In genomic region chr3:184184546-184185234, GRCh38 we compare ENCODE assay signal across 10 cellular contexts. TPM values are rescaled to one million over a fixed set of nuclear protein-coding genes. Genes with fewer than 3 reads are reported as not detected.
DNase-seq lines count a peak whose midpoint lies in the region; ATAC-seq, FAIRE-seq and TF ChIP-seq lines count a peak whose summit lies in the region.
"Had no signal": no experiment of that assay in that cellular context is flagged by ENCODE, and none has a peak within 500 bp of the region (broad histone marks: within the 10 kb centered on the region; RNA-seq: fewer than 3 reads in every experiment).

No MANE protein-coding gene starts in this region.

- peak overlapping the region; percentile 99 for H3K4me3 ChIP-seq in GM23338
- peak overlapping the region; percentile 97 for H3K4me3 ChIP-seq in OCI-LY7 (ENCODE audit: low read depth, low read length, poor library complexity, severe bottlenecking)
- peak overlapping the region in 1 of 2 donors; percentile 69 for H3K4me3 ChIP-seq in duodenal mucosa (ENCODE audit: low read depth in 1 of 2, low read length in 2 of 2)
- H3K4me3 ChIP-seq in rectal smooth muscle tissue (ENCODE audit: low read length), result no peak overlapping the region
- no peak overlapping the region for H3K4me3 ChIP-seq in pancreas

- peak overlapping the region; percentile 63 to 77 for H3K9ac ChIP-seq in duodenal mucosa (ENCODE audit: low read depth in 1 of 2, low read length in 2 of 2)
- H3K9ac ChIP-seq in rectal smooth muscle tissue (ENCODE audit: low read length), result no peak overlapping the region

- no peak for FAIRE-seq in pancreas (lab: Jason Lieb, UNC)

- 96 to 98% methylated on average over 18 of the region's 18 CpGs for WGBS in pancreas, 2 donors

- DNase-seq in GM23338 (ENCODE audit: low spot score) (no peak), OCI-LY7 (ENCODE audit: low spot score) (no peak), HT-29 (ENCODE audit: low spot score) (no peak), glomerular visceral epithelial cell (ENCODE audit: extremely low spot score) (no peak), pons (ENCODE audit: low spot score) (no peak), pancreas (no peak)

- H3K27me3 ChIP-seq in GM23338 (ENCODE audit: insufficient read depth), result no peaks in the 10 kb centered on the region
- no peaks in the 10 kb centered on the region for H3K27me3 ChIP-seq in duodenal mucosa (ENCODE audit: control insufficient read depth in 1 of 2, insufficient read depth in 2 of 2, low read length in 2 of 2)
- H3K27me3 ChIP-seq in rectal smooth muscle tissue (ENCODE audit: control insufficient read depth, insufficient read depth, low read length), result no peaks in the 10 kb centered on the region
- H3K27me3 ChIP-seq in pancreas, result no peaks in the 10 kb centered on the region

- no peak overlapping the region for H2AFZ ChIP-seq in GM23338
- H2AFZ ChIP-seq in OCI-LY7 (ENCODE audit: low read length), result peak overlapping the region; percentile 75; the same call in 1 of the 2 replicates

- peaks cover 33% of the 10 kb centered on the region for H3K79me2 ChIP-seq in GM23338 (replicated peaks; ENCODE audit: insufficient read depth)
- peaks cover 23% of the 10 kb centered on the region for H3K79me2 ChIP-seq in OCI-LY7 (ENCODE audit: insufficient read depth, low read depth, low read length)

- POLR2A ChIA-PET in OCI-LY7 (lab: Charles Lee), result interaction anchor here (1.1 to 2.1 kb wide), 3 partner anchors 11 to 115 kb away, joined by 3 to 20 read pairs (median 4); partner anchors contain the start of gene DVL3

- peak overlapping the region; percentile 100 for H3K27ac Mint-ChIP-seq in GM23338

- H3F3A ChIP-seq in GM23338 (replicated peaks; ENCODE audit: low read depth), result peaks cover 7% of the 10 kb centered on the region; the same call in 1 of the 2 replicates

- no TSS peak for BruUV-seq in OCI-LY7 (replicated peaks; lab: Mats Ljungman, UMichigan)

- H4K20me1 ChIP-seq in GM23338 (replicated peaks; ENCODE audit: insufficient read depth), result peaks cover 10% of the 10 kb centered on the region; the same call in 1 of the 2 replicates
- H4K20me1 ChIP-seq in OCI-LY7 (ENCODE audit: insufficient read depth, low read length), result peaks cover 7% of the 10 kb centered on the region; the same call in 1 of the 2 replicates

- H3K4me1 ChIP-seq in GM23338 (ENCODE audit: insufficient read depth) (peaks cover 14% of the 10 kb centered on the region), OCI-LY7 (ENCODE audit: insufficient read depth, low read length, poor library complexity, severe bottlenecking) (peaks cover 16% of the 10 kb centered on the region), duodenal mucosa (ENCODE audit: control insufficient read depth in 1 of 2, insufficient read depth in 2 of 2, low read length in 2 of 2) (peaks cover 18 to 21% of the 10 kb centered on the region in 2 donors), rectal smooth muscle tissue (ENCODE audit: control insufficient read depth, insufficient read depth, low read length) (peaks cover 17% of the 10 kb centered on the region), pancreas (peaks cover 0 to 18% (median 0%) of the 10 kb centered on the region in 3 donors)

- H3K4me2 ChIP-seq in GM23338 (peak overlapping the region; percentile 72), OCI-LY7 (ENCODE audit: low read length) (peak overlapping the region; percentile 77)

- no peaks in the 10 kb centered on the region for H3K9me3 ChIP-seq in OCI-LY7 (ENCODE audit: low read length)
- H3K9me3 ChIP-seq in duodenal mucosa (ENCODE audit: control insufficient read depth in 1 of 2, low read length in 2 of 2), result no peaks in the 10 kb centered on the region
- no peaks in the 10 kb centered on the region for H3K9me3 ChIP-seq in pancreas

- H3K36me3 ChIP-seq in GM23338 (ENCODE audit: insufficient read depth) (peaks cover 31% of the 10 kb centered on the region), OCI-LY7 (ENCODE audit: insufficient read depth, low read length) (peaks cover 73% of the 10 kb centered on the region), duodenal mucosa (ENCODE audit: control insufficient read depth in 1 of 2, insufficient read depth in 2 of 2, low read length in 2 of 2) (peaks cover 52 to 68% of the 10 kb centered on the region in 2 donors), rectal smooth muscle tissue (ENCODE audit: control insufficient read depth, insufficient read depth, low read length) (peaks cover 52% of the 10 kb centered on the region), pancreas (peaks cover 5 to 52% (median 32%) of the 10 kb centered on the region in 3 donors)

- peak overlapping the region; percentile 96 for H3K4me3 Mint-ChIP-seq in GM23338

- peak overlapping the region; percentile 91 for H3K27ac ChIP-seq in GM23338 (ENCODE audit: low read depth)
- no peak overlapping the region for H3K27ac ChIP-seq in OCI-LY7 (ENCODE audit: low read depth, low read length, poor library complexity, severe bottlenecking)
- H3K27ac ChIP-seq in duodenal mucosa (ENCODE audit: low read depth, low read length), result no peak overlapping the region
- peak overlapping the region; percentile 75 for H3K27ac ChIP-seq in rectal smooth muscle tissue (ENCODE audit: low read depth, low read length)
- peak overlapping the region in 1 of 4 donors; percentile 82 for H3K27ac ChIP-seq in pancreas

- peaks cover 23% of the 10 kb centered on the region for H3K27me3 Mint-ChIP-seq in GM23338 (ENCODE audit: insufficient read depth, low read depth, poor library complexity)

- TF ChIP-seq CTCF in GM23338 (conservative IDR thresholded peaks at IDR 0.05; ENCODE audit: low read depth in 2 of 2), result no peak
- TF ChIP-seq CTCF in OCI-LY7 (conservative IDR thresholded peaks at IDR 0.05; ENCODE audit: low read length), result no peak
- no peak for TF ChIP-seq CTCF in pancreas (IDR thresholded peaks at IDR 0.05)

- CTCF ChIA-PET in OCI-LY7 (lab: Charles Lee; ENCODE audit: unreplicated experiment), result no interaction called here

- H3K4me1 Mint-ChIP-seq in GM23338, result peaks cover 20% of the 10 kb centered on the region

- peaks cover 80% of the 10 kb centered on the region for H3K36me3 Mint-ChIP-seq in GM23338 (ENCODE audit: low read depth)

- ATAC-seq in GM23338, result no peak
- ATAC-seq in pancreas, result no peak

- H3K9me2 ChIP-seq in GM23338 (ENCODE audit: insufficient read depth) (no peaks in the 10 kb centered on the region), OCI-LY7 (ENCODE audit: insufficient read depth, low read length) (no peaks in the 10 kb centered on the region)

- no peaks in the 10 kb centered on the region; the same call in 2 of the 3 replicates for H3K9me3 Mint-ChIP-seq in GM23338

- intact Hi-C loops in OCI-LY7 (cut with micrococcal nuclease; ENCODE audit: unreplicated experiment) (loop anchor here (1.0 to 5.0 kb wide), 2 partner anchors 10 to 63 kb away; partner anchors contain the start of genes ALG3, AP2M1 and EEF1AKMT4), pancreas (cut with DNase I) (no loop called here)

TF ChIP-seq in GM23338, 12 proteins besides CTCF, POLR2A, EP300 and RAD21 (continues in another document):
- TF ChIP-seq ZNF114 (CRISPR knock-in tag; IDR thresholded peaks at IDR 0.05) (no peak), EZH2 (IDR thresholded peaks at IDR 0.05; ENCODE audit: low read depth, unreplicated experiment) (no peak), ZNF331 (CRISPR knock-in tag; IDR thresholded peaks at IDR 0.05; ENCODE audit: low read depth) (no peak), EZH2phosphoT487 (IDR thresholded peaks at IDR 0.05; ENCODE audit: unreplicated experiment) (no peak), STAT1 (IDR thresholded peaks at IDR 0.05; ENCODE audit: unreplicated experiment) (no peak)

RNA-seq across cellular contexts. Expression of gene ABCF3, which starts 1.3 kb away (rescaled TPM):
- 48.9 and 60.4 TPM in 2 replicates for total RNA-seq in GM23338 (2014; rRNA removed; shearing (Covaris generic))
- 32.7 and 33.4 TPM in 2 replicates for polyA plus RNA-seq in GM23338 (2016; fragmentation: Nextera tagmentation; extraction: Ambion mirVana)
- total RNA-seq in OCI-LY7 (2014; rRNA removed; shearing (Covaris generic)), result 38.9 and 51.6 TPM in 2 replicates
- total RNA-seq in OCI-LY7 (2022), result 59.0 and 67.1 TPM in 2 replicates
- 42.3 and 51.3 TPM in 2 replicates for total RNA-seq in HT-29 (2014; rRNA removed; shearing (Covaris generic))
- total RNA-seq in pancreas, result 10 to 100 TPM; 31.7 to 49.4 (median 37.7) TPM
- 10 to 100 TPM; 79.7 to 92.1 TPM for polyA plus RNA-seq in pancreas

RNA-seq across cellular contexts. Expression of gene AP2M1, which starts 10.0 kb away (rescaled TPM):
- 269 and 305 TPM in 2 replicates for total RNA-seq in GM23338 (2014; rRNA removed; shearing (Covaris generic))
- polyA plus RNA-seq in GM23338 (2016; fragmentation: Nextera tagmentation; extraction: Ambion mirVana) (190 and 215 TPM in 2 replicates), pancreas (100 to 1,000 TPM in 1 of 2 donors, 10 to 100 TPM in 1; 69.3 to 113 TPM)
- total RNA-seq in OCI-LY7 (2014; rRNA removed; shearing (Covaris generic)), result 141 and 147 TPM in 2 replicates
- total RNA-seq in OCI-LY7 (2022) (158 and 168 TPM in 2 replicates), pancreas (100 to 1,000 TPM in 1 of 6 donors, 10 to 100 TPM in 5; 67.8 to 136 (median 81.8) TPM)
- total RNA-seq in HT-29 (2014; rRNA removed; shearing (Covaris generic)), result 280 and 309 TPM in 2 replicates

RNA-seq across cellular contexts. Expression of gene DVL3, which starts 29.5 kb away (rescaled TPM):
- total RNA-seq in GM23338 (2014; rRNA removed; shearing (Covaris generic)), result 50.2 and 55.5 TPM in 2 replicates
- polyA plus RNA-seq in GM23338 (2016; fragmentation: Nextera tagmentation; extraction: Ambion mirVana) (25.6 and 33.5 TPM in 2 replicates), pancreas (10 to 100 TPM; 47.5 to 53.8 TPM)
- total RNA-seq in OCI-LY7 (2014; rRNA removed; shearing (Covaris generic)), result 38.5 and 41.3 TPM in 2 replicates
- total RNA-seq in OCI-LY7 (2022) (65.6 and 70.4 TPM in 2 replicates), pancreas (10 to 100 TPM; 31.0 to 44.9 (median 35.1) TPM)
- total RNA-seq in HT-29 (2014; rRNA removed; shearing (Covaris generic)), result 75.1 and 83.9 TPM in 2 replicates

RNA-seq across cellular contexts. Expression of gene VWA5B2, which starts 44.7 kb away (rescaled TPM):
- 0.66 TPM in 1 of 2 replicates, not detected in the other for total RNA-seq in GM23338 (2014; rRNA removed; shearing (Covaris generic))
- not detected in 2 replicates for polyA plus RNA-seq in GM23338 (2016; fragmentation: Nextera tagmentation; extraction: Ambion mirVana)
- total RNA-seq in OCI-LY7 (2014; rRNA removed; shearing (Covaris generic)), result not detected in 2 replicates
- not detected in 2 replicates for total RNA-seq in OCI-LY7 (2022)
- total RNA-seq in HT-29 (2014; rRNA removed; shearing (Covaris generic)), result 0.63 and 1.4 TPM in 2 replicates
- 1 to 10 TPM; 1.2 to 7.9 (median 4.5) TPM for total RNA-seq in pancreas
- polyA plus RNA-seq in pancreas, result 100 to 1,000 TPM in 1 of 2 donors, 10 to 100 TPM in 1; 30.3 to 105 TPM
- total RNA-seq: dermis microvascular lymphatic vessel endothelial cell; T-helper 2 cell treated with Interferon-gamma antibody and Interleukin-4, amounts not matched to agents 100 ng/mL and 5 ng/mL, for 36 hours had no signal

RNA-seq across cellular contexts. Expression of gene EIF2B5, which starts 49.5 kb away (rescaled TPM):
- total RNA-seq in GM23338 (2014; rRNA removed; shearing (Covaris generic)), result 36.6 and 43.3 TPM in 2 replicates
- polyA plus RNA-seq in GM23338 (2016; fragmentation: Nextera tagmentation; extraction: Ambion mirVana) (26.4 and 27.8 TPM in 2 replicates), pancreas (10 to 100 TPM; 32.1 to 53.3 TPM)
- total RNA-seq in OCI-LY7 (2014; rRNA removed; shearing (Covaris generic)), result 41.1 and 66.1 TPM in 2 replicates
- total RNA-seq in OCI-LY7 (2022) (56.7 and 57.4 TPM in 2 replicates), pancreas (10 to 100 TPM; 12.4 to 23.6 (median 17.1) TPM)
- 36.2 and 44.8 TPM in 2 replicates for total RNA-seq in HT-29 (2014; rRNA removed; shearing (Covaris generic))

Comparison
In these comparisons a context has a peak if more than half of its experiments do, and no peak if none do; other contexts are left out.
1. H3K27ac ChIP-seq: peak in GM23338 (single experiment) and rectal smooth muscle tissue (single experiment); none in OCI-LY7 (single experiment) and duodenal mucosa (single experiment).
2. H3K4me3 ChIP-seq: peak in GM23338 (single experiment) and OCI-LY7 (single experiment); none in rectal smooth muscle tissue (single experiment) and pancreas (0 of 4).